Comparison of ENCODE assay signal across 17 cellular contexts in genomic region chr7:70527489-70527888, GRCh38.
"Had no signal": no experiment of that assay in that cellular context is flagged by ENCODE, and none has a peak within 500 bp of the region (broad histone marks: within the 10 kb centered on the region; RNA-seq: fewer than 3 reads in every experiment).

No MANE protein-coding gene starts in this region.

- H3K4me3 ChIP-seq: gastrocnemius medialis, left ventricle myocardium inferior, spleen, upper lobe of right lung had no signal

- H3K27me3 ChIP-seq: gastrocnemius medialis, spleen, upper lobe of right lung had no signal

- DNase-seq: activated CD4-positive, alpha-beta T cell treated with anti-CD3 and anti-CD28 coated beads, Interleukin-2, amount 50 U/mL, for 4 hours; activated CD8-positive, alpha-beta memory T cell treated with anti-CD3 and anti-CD28 coated beads for 24 hours; activated CD8-positive, alpha-beta memory T cell treated with anti-CD3 and anti-CD28 coated beads, Interleukin-2, amount 50 U/mL, for 4 hours; activated naive CD4-positive, alpha-beta T cell; activated T-cell treated with anti-CD3 and anti-CD28 coated beads, Interleukin-2, amount 50 U/mL, for 24 hours; effector memory CD4-positive, alpha-beta T cell; gastrocnemius medialis; head of caudate nucleus; hypothalamus; left ventricle myocardium inferior; midbrain; natural killer cell; spleen; stimulated activated CD4-positive, alpha-beta T cell treated with anti-CD3 and anti-CD28 coated beads, Interleukin-4, amount 100 ng/mL, for 1 hour; stimulated activated naive CD4-positive, alpha-beta T cell treated with Interleukin-2 at 50 U/mL for 16 hours; T1000; upper lobe of right lung had no signal

- H3K36me3 ChIP-seq: gastrocnemius medialis, left ventricle myocardium inferior, upper lobe of right lung had no signal

- H3K9me3 ChIP-seq: gastrocnemius medialis, left ventricle myocardium inferior, upper lobe of right lung had no signal

- H3K4me1 ChIP-seq: gastrocnemius medialis, spleen, upper lobe of right lung had no signal

- H3K27ac ChIP-seq: gastrocnemius medialis, left ventricle myocardium inferior, spleen, upper lobe of right lung had no signal
